In the genomic region with DNA sequence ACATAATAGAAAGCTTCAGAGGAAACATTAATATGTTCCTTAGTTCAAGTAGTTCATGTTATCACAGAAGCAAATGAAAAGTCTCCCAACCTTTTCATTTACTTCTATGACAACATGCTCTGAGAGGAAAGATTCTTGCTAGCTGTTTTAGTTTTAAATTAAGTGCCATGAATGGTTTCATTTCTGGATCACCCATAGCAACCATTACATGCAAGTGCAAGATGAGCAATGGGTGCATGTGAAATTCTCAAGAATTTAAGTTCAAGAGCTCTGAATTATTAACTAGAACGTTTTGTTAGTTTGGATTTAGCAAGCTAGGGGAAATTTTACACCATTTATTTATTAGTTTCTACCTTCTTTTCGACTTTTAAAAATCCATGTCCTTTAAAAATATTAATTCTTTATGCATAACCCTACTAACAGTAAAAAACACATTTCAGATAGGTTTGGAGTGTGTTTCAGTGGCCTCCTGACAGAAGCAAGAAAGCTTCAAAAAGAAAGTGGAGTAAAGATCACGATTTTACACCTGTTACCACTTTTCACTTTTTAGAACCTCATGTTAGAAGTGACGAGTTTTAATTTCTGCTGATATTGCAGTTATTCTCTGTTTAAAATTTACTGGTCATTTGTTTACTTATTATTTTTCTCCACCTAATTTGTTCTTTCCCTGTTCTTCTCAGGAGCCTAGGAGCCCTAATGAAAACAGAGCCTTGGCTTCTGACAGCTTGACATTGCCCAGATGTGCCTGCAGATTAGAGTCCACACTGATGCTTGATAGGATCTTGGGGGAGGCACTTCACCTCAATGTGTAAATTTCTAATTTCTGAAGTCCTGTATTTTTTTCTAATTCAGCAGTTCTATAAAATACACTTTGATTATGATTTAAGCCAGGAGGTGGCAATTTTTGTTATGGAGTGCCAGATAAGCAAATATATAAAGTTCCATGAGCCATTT, we compare ENCODE assay signal across 19 cellular contexts.
DNase-seq lines count a peak whose midpoint lies in the region; ATAC-seq, FAIRE-seq and TF ChIP-seq lines count a peak whose summit lies in the region.
"Had no signal": no experiment of that assay in that cellular context is flagged by ENCODE, and none has a peak within 500 bp of the region (broad histone marks: within the 10 kb centered on the region; RNA-seq: fewer than 3 reads in every experiment).

No MANE protein-coding gene starts in this region.

- TF ChIP-seq CTCF in cardiac muscle cell (IDR thresholded peaks at IDR 0.05; ENCODE audit: low read depth, low read length) (no peak), right atrium auricular region (IDR thresholded peaks at IDR 0.05) (no peak), RWPE1 (conservative IDR thresholded peaks at IDR 0.05; ENCODE audit: low read depth) (no peak), kidney (IDR thresholded peaks at IDR 0.05; ENCODE audit: borderline replicate concordance, extremely low read depth, insufficient read depth) (no peak)

- no peak overlapping the region for H3K4me3 ChIP-seq in cardiac muscle cell
- H3K4me3 ChIP-seq in right atrium auricular region = no peak overlapping the region
- no peak overlapping the region for H3K4me3 ChIP-seq in kidney (ENCODE audit: low read length in 2 of 2)

- H3K4me1 ChIP-seq in cardiac muscle cell (ENCODE audit: low read depth) = peaks cover 56% of the 10 kb centered on the region
- H3K4me1 ChIP-seq in right atrium auricular region = no peaks in the 10 kb centered on the region
- no peaks in the 10 kb centered on the region for H3K4me1 ChIP-seq in kidney (ENCODE audit: control insufficient read depth in 1 of 2, insufficient read depth in 1 of 2, low read depth in 1 of 2, low read length in 2 of 2)

- H3K27me3 ChIP-seq in cardiac muscle cell (no peaks in the 10 kb centered on the region), right atrium auricular region (no peaks in the 10 kb centered on the region)

- POLR2A ChIA-PET in RWPE1 (lab: Yijun Ruan, JAX; ENCODE audit: low non-redundant PET) = no interaction called here

- no peak overlapping the region for H3K9ac ChIP-seq in kidney (ENCODE audit: low read length in 2 of 2)

- no peak for FAIRE-seq in kidney (lab: Jason Lieb, UNC)
- FAIRE-seq: GM12891 had no signal

- CTCF ChIA-PET in RWPE1 (lab: Yijun Ruan, JAX) = interaction anchor here (0.5 kb wide), 1 partner anchor 63 kb away, joined by 3 read pairs; no protein-coding TSS in a partner anchor

- no peak for TF ChIP-seq POLR2A in erythroblast (IDR thresholded peaks at IDR 0.05; ENCODE audit: low read length)

- no peaks in the 10 kb centered on the region for H3K36me3 ChIP-seq in cardiac muscle cell
- H3K36me3 ChIP-seq in right atrium auricular region = no peaks in the 10 kb centered on the region
- H3K36me3 ChIP-seq in kidney (ENCODE audit: control insufficient read depth in 1 of 2, insufficient read depth in 2 of 2, low read length in 2 of 2) = no peaks in the 10 kb centered on the region

- H3K27ac ChIP-seq in cardiac muscle cell (peak overlapping the region; percentile 75), right atrium auricular region (no peak overlapping the region), RWPE1 (no peak overlapping the region), kidney (ENCODE audit: low read depth in 2 of 2, low read length in 2 of 2) (no peak overlapping the region)

- no peak for ATAC-seq in GM18858 (IDR thresholded peaks at IDR 0.05; ENCODE audit: unreplicated experiment)
- ATAC-seq: CD8-positive, alpha-beta T cell; PC-3 had no signal

- intact Hi-C loops in kidney (cut with DNase I) = no loop called here

- DNase-seq in cardiac muscle cell (ENCODE audit: low read depth in 1 of 2, low spot score in 1 of 2) (peak in 1 of 2 donors; percentile 77), right atrium auricular region (ENCODE audit: low spot score) (no peak), SK-N-DZ (ENCODE audit: low spot score) (peak; percentile 90), erythroblast (lab: John Stamatoyannopoulos, UW) (peak; percentile 6 to 60), RWPE1 (ENCODE audit: low spot score) (no peak), kidney tubule cell (ENCODE audit: low spot score) (no peak), kidney (no peak)
- DNase-seq: 8988T; Calu3; CD8-positive, alpha-beta T cell; HFFc6; NCI-H1105 treated with DMSO at 0.1 percent for 48 hours; NCI-H1694; NCI-H2081 treated with DMSO at 0.1 percent for 48 hours; NCI-H446 treated with DMSO at 0.1 percent for 48 hours; NCI-H748 treated with DMSO at 0.1 percent for 48 hours; PC-3 had no signal

- H3K9me3 ChIP-seq in cardiac muscle cell (ENCODE audit: low read depth) (no peaks in the 10 kb centered on the region), right atrium auricular region (no peaks in the 10 kb centered on the region), kidney (ENCODE audit: control insufficient read depth in 1 of 2, low read length in 2 of 2) (no peaks in the 10 kb centered on the region)

Comparison
In these comparisons a context has a peak if more than half of its experiments do, and no peak if none do; other contexts are left out.
1. DNase-seq: peak in SK-N-DZ (single experiment) and erythroblast (2 of 2); none in right atrium auricular region (single experiment), RWPE1 (single experiment), kidney tubule cell (single experiment) and kidney (single experiment).